8 cellular contexts compared by ENCODE assay signal in genomic region chr2:202278944-202279343, GRCh38. TPM values are rescaled to one million over a fixed set of nuclear protein-coding genes. Genes with fewer than 3 reads are reported as not detected.
DNase-seq lines count a peak whose midpoint lies in the region; ATAC-seq and FAIRE-seq lines count a peak whose summit lies in the region.

No MANE protein-coding gene starts in this region.

- ATAC-seq in GM21723 (IDR thresholded peaks at IDR 0.05; ENCODE audit: unreplicated experiment) = no peak
- ATAC-seq in GM19467 (IDR thresholded peaks at IDR 0.05; ENCODE audit: unreplicated experiment) = no peak
- no peak for ATAC-seq in HG03439 (IDR thresholded peaks at IDR 0.05; ENCODE audit: unreplicated experiment)

- DNase-seq in Caki2 (ENCODE audit: low read depth) = peak; percentile 44
- peak; percentile 52 for DNase-seq in HT-29 (ENCODE audit: low spot score)
- DNase-seq in glomerular endothelial cell (ENCODE audit: extremely low read depth, low read depth, low spot score) = peak; percentile 75
- DNase-seq in small intestine = peak; percentile 32

- no peaks in the 10 kb centered on the region for H3K27me3 ChIP-seq in small intestine (ENCODE audit: control insufficient read depth in 2 of 2, insufficient read depth in 2 of 2, low read length in 2 of 2)

- H3K4me1 ChIP-seq in small intestine (ENCODE audit: control insufficient read depth in 2 of 2, insufficient read depth in 1 of 2, low read depth in 1 of 2, low read length in 1 of 2) = no peaks in the 10 kb centered on the region

- in situ Hi-C loops in Caki2 (cut with HindIII; ENCODE audit: low pct_unique_long_range_greater_than_20kb, low sequenced_read_pairs) = no loop called here

- FAIRE-seq in TTC549 (lab: Jason Lieb, UNC) (peak; percentile 72), small intestine (lab: Jason Lieb, UNC) (no peak)

- WGBS in small intestine, 3 donors = 16 to 40% (median 21%) methylated on average over 1 of the region's 1 CpG

- peaks cover 7 to 10% of the 10 kb centered on the region in 2 donors for H3K36me3 ChIP-seq in small intestine (ENCODE audit: control insufficient read depth in 2 of 2, insufficient read depth in 2 of 2, low read length in 2 of 2)

- no peak overlapping the region for H3K4me3 ChIP-seq in small intestine (ENCODE audit: low read depth in 1 of 2, low read length in 2 of 2)

- H3K9me3 ChIP-seq in small intestine (ENCODE audit: control insufficient read depth, low read depth) = no peaks in the 10 kb centered on the region

- no peak overlapping the region for H3K27ac ChIP-seq in small intestine (ENCODE audit: low read depth in 1 of 2, low read length in 1 of 2)

RNA-seq across cellular contexts. Expression of gene NOP58, which starts 13.4 kb away (rescaled TPM):
- total RNA-seq in Caki2 (2014; rRNA removed; shearing (Covaris generic); ENCODE audit: low replicate concordance) = 34.1 and 50.4 TPM in 2 replicates
- 67.2 and 73.4 TPM in 2 replicates for total RNA-seq in HT-29 (2014; rRNA removed; shearing (Covaris generic))
- total RNA-seq in glomerular endothelial cell = 31.4 and 65.0 TPM in 2 replicates
- 10 to 100 TPM; 32.4 to 70.8 (median 42.2) TPM for polyA plus RNA-seq in small intestine

RNA-seq across cellular contexts. Expression of gene SUMO1, which starts 40.5 kb away (rescaled TPM):
- 256 and 266 TPM in 2 replicates for total RNA-seq in Caki2 (2014; rRNA removed; shearing (Covaris generic); ENCODE audit: low replicate concordance)
- total RNA-seq in HT-29 (2014; rRNA removed; shearing (Covaris generic)) = 67.3 and 69.5 TPM in 2 replicates
- total RNA-seq in glomerular endothelial cell = 76.8 and 94.7 TPM in 2 replicates
- polyA plus RNA-seq in small intestine = 100 to 1,000 TPM in 2 of 3 donors, 10 to 100 TPM in 1; 93.6 to 156 (median 116) TPM
